ENCODE assay signal across 8 cellular contexts in genomic region chr7:100081535-100082102, GRCh38. TPM values are rescaled to one million over a fixed set of nuclear protein-coding genes. Genes with fewer than 3 reads are reported as not detected.
DNase-seq lines count a peak whose midpoint lies in the region; ATAC-seq and TF ChIP-seq lines count a peak whose summit lies in the region.

Gene ZNF3, minus strand, starts transcription at chr7:100081723. Its CDS starts 4,366 bp downstream, at chr7:100077357.

- peak; percentile 85 for ATAC-seq in CD4-positive, alpha-beta T cell (ENCODE audit: poor library complexity)
- ATAC-seq in GM19397 (IDR thresholded peaks at IDR 0.05; ENCODE audit: unreplicated experiment) (peak; percentile 78), HG03571 (IDR thresholded peaks at IDR 0.05; ENCODE audit: unreplicated experiment) (peak; percentile 72), left lung (peak; percentile 95)

- CTCF ChIA-PET in CD4-positive, alpha-beta T cell (lab: Charles Lee) = interaction anchor here (0.8 to 3.1 kb wide), 6 partner anchors 8 to 136 kb away, joined by 3 to 14 read pairs (median 4); partner anchors contain the start of genes AP4M1, MCM7 and ZKSCAN1

- no peaks in the 10 kb centered on the region for H3K9me3 Mint-ChIP-seq in CD4-positive, alpha-beta T cell

- no peaks in the 10 kb centered on the region for H3K27me3 ChIP-seq in CD4-positive, alpha-beta T cell (ENCODE audit: control insufficient read depth, insufficient read depth, low read length)
- H3K27me3 ChIP-seq in left lung = no peaks in the 10 kb centered on the region

- intact Hi-C loops in CD4-positive, alpha-beta T cell (cut with DNase I, micrococcal nuclease) = loop anchor here (1.0 to 10.0 kb wide), 14 partner anchors 17 to 937 kb away; partner anchors contain the start of genes ZKSCAN1 (in 2 of the 2), ZSCAN21 (in 2 of the 2), AP4M1 (in 1 of the 2) and CNPY4 (in 1 of the 2)
- intact Hi-C loops in left lung (cut with DNase I) = no loop called here

- peak within 1 kb of the TSS; percentile 83 for H3K27ac Mint-ChIP-seq in CD4-positive, alpha-beta T cell

- H3K27me3 Mint-ChIP-seq in CD4-positive, alpha-beta T cell = no peaks in the 10 kb centered on the region

- H3K36me3 ChIP-seq in left lung = peaks cover 0 to 28% of the 10 kb centered on the region in 2 donors

- DNase-seq in CD4-positive, alpha-beta T cell = peak; percentile 92 to 98 (median 95)
- DNase-seq in NCI-H774 (lab: John Stamatoyannopoulos, UW) (peak; percentile 98), dermis blood vessel endothelial cell (peak; percentile 100), left lung (peak; percentile 98 to 100)
- peak; percentile 97 for DNase-seq in activated CD4-positive, alpha-beta T cell treated with anti-CD3 and anti-CD28 coated beads, Interleukin-2, amount 50 U/mL, for 4 hours
- peak; percentile 97 for DNase-seq in stimulated activated CD4-positive, alpha-beta T cell treated with anti-CD3 and anti-CD28 coated beads, Interleukin-2, amount 100 ng/mL, for 48 hours

- H3K36me3 Mint-ChIP-seq in CD4-positive, alpha-beta T cell (ENCODE audit: low read depth) = peaks cover 41% of the 10 kb centered on the region

- TF ChIP-seq CTCF in CD4-positive, alpha-beta T cell (IDR thresholded peaks at IDR 0.05) = peak; percentile 96
- TF ChIP-seq CTCF in left lung (IDR thresholded peaks at IDR 0.05) = peak; percentile 85 to 97

- peaks cover 39% of the 10 kb centered on the region for H3K4me1 Mint-ChIP-seq in CD4-positive, alpha-beta T cell (ENCODE audit: low read depth)

- peak within 1 kb of the TSS; percentile 94 to 98 for H3K4me3 ChIP-seq in left lung

- peak within 1 kb of the TSS; percentile 80 for H3K27ac ChIP-seq in CD4-positive, alpha-beta T cell (ENCODE audit: low read depth, low read length)
- peak within 1 kb of the TSS; percentile 74 to 88 for H3K27ac ChIP-seq in left lung

- POLR2A ChIA-PET in CD4-positive, alpha-beta T cell (lab: Charles Lee) = interaction anchor here (1.0 to 2.5 kb wide), 7 partner anchors 10 to 162 kb away, joined by 3 to 9 read pairs (median 5); partner anchors contain the start of genes MBLAC1, MCM7, TRIM4 and ZSCAN21

- H3K9me3 ChIP-seq in CD4-positive, alpha-beta T cell (ENCODE audit: control insufficient read depth, low read length) = no peaks in the 10 kb centered on the region
- H3K9me3 ChIP-seq in left lung = no peaks in the 10 kb centered on the region

- H3K4me3 Mint-ChIP-seq in CD4-positive, alpha-beta T cell = peak within 1 kb of the TSS; percentile 90

- H3K4me1 ChIP-seq in left lung = peaks cover 14 to 41% of the 10 kb centered on the region in 2 donors

RNA-seq across cellular contexts. Expression of gene ZNF3, which starts in this region (rescaled TPM):
- 10 to 100 TPM; 38.3 to 40.3 TPM for total RNA-seq in CD4-positive, alpha-beta T cell
- 34.8 and 37.1 TPM in 2 replicates for total RNA-seq in dermis blood vessel endothelial cell
- 10 to 100 TPM; 22.5 to 24.9 TPM for total RNA-seq in left lung

Comparison
In these comparisons a context has a peak if more than half of its experiments do, and no peak if none do; other contexts are left out.
1. Peak in every context shown above with its lines: DNase-seq, ATAC-seq, H3K4me3 ChIP-seq and H3K27ac ChIP-seq.
2. intact Hi-C loops: an anchor here in CD4-positive, alpha-beta T cell (1.0 to 10.0 kb wide); none called in left lung.